In the genomic region with DNA sequence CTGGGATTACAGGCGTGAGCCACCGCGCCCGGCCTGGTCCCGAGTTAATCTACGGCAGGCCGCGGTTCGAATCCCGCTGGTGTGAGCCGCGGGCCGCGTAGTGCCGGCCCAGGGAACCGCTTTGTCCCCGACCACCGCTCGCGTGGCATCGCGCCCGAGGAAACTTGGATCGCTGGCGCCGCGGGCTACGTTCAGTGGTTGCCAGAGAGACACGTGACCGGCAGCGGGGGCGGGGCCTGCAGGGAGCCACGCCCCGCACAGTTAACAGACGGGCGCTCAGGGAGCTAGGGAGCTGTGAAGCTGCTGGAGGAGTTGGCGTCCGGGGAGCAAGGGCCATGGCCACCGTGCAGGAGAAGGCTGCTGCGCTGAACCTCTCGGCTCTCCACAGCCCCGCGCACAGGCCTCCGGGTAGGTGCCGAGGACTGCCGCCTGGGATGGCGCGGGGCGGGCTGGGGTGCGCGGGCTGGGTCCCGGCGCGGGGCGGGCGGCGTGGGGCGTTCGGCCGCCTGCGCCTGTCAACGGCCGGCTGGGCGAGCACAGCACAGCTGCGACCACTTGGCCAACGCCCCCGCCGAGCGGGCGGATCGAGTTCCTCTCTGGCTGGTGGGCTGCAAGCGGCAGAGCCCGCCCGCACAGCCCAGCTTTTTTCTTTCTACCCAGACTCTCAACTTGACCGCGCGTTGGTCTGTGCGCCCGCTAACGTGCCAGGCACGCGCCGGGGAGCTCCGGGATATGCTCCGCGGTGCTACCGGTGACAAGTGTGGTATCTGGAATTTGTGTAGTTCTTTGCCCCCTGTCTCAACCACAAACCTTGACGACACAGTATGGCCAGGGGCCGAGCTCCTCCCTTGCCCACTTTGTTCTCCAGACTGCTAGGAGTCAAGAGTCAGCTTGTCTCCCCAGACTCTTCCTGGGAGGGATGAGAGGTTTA, we compare ENCODE assay signal across 8 cellular contexts. TPM values are rescaled to one million over a fixed set of nuclear protein-coding genes. Genes with fewer than 3 reads are reported as not detected.
DNase-seq lines count a peak whose midpoint lies in the region; ATAC-seq and TF ChIP-seq lines count a peak whose summit lies in the region.

TSS of gene DEPDC7 (plus strand) at position 258 of the 931 bp plus-strand sequence. CDS start at position 336, 78 bp downstream.

- no peaks in the 10 kb centered on the region for H3K36me3 Mint-ChIP-seq in endothelial cell (ENCODE audit: low read depth, unreplicated experiment)

- no peaks in the 10 kb centered on the region for H3K9me3 Mint-ChIP-seq in endothelial cell (ENCODE audit: unreplicated experiment)

- no peak within 1 kb of the TSS for H3K27ac Mint-ChIP-seq in endothelial cell (ENCODE audit: unreplicated experiment)

- H3K4me1 Mint-ChIP-seq in endothelial cell (ENCODE audit: unreplicated experiment), result peaks cover 3% of the 10 kb centered on the region

- TF ChIP-seq CTCF in endothelial cell (IDR thresholded peaks at IDR 0.05; ENCODE audit: unreplicated experiment), result no peak

- H3K4me3 Mint-ChIP-seq in endothelial cell (ENCODE audit: unreplicated experiment), result peak within 1 kb of the TSS; percentile 89

- peak; percentile 66 for ATAC-seq in HG03432 (IDR thresholded peaks at IDR 0.05; ENCODE audit: unreplicated experiment)

- H3K27me3 Mint-ChIP-seq in endothelial cell (ENCODE audit: unreplicated experiment), result peaks cover 11% of the 10 kb centered on the region

- peak; percentile 95 for DNase-seq in Ammon's horn (ENCODE audit: low spot score)
- peak; percentile 40 for DNase-seq in GM19240 (ENCODE audit: insufficient read length, low spot score)
- peak; percentile 93 for DNase-seq in NCI-H748 (lab: John Stamatoyannopoulos, UW; ENCODE audit: unreplicated experiment)
- peak; percentile 59 for DNase-seq in activated CD8-positive, alpha-beta memory T cell treated with anti-CD3 and anti-CD28 coated beads for 4 hours (ENCODE audit: low read depth in 2 of 2)
- DNase-seq in endothelial cell (ENCODE audit: low spot score), result peak; percentile 80
- DNase-seq in mesenteric fat pad (ENCODE audit: low spot score), result peak; percentile 93
- DNase-seq in stimulated activated CD8-positive, alpha-beta memory T cell treated with anti-CD3 and anti-CD28 coated beads, Interleukin-12 subunit alpha, Interleukin-12 subunit beta, amount 100 ng/mL, for 1 hour (ENCODE audit: low read depth), result peak; percentile 66

RNA-seq across cellular contexts. Expression of gene DEPDC7, which starts in this region (rescaled TPM):
- 0.74 TPM for total RNA-seq in endothelial cell (ENCODE audit: unreplicated experiment)
- 0.74 TPM for total RNA-seq in mesenteric fat pad

Comparison
In these comparisons a context has a peak if more than half of its experiments do, and no peak if none do; other contexts are left out.
1. Peak in every context shown above with its lines: DNase-seq and ATAC-seq.
2. Peak in DNase-seq in endothelial cell; RNA of the gene not detected or under 1 TPM.
3. Peak in DNase-seq in mesenteric fat pad; RNA of the gene not detected or under 1 TPM.
4. DNase-seq: peak in every context shown above with its lines; median percentile 95 in Ammon's horn; 93 in NCI-H748; 93 in mesenteric fat pad; 80 in endothelial cell; 66 in stimulated activated CD8-positive, alpha-beta memory T cell treated with anti-CD3 and anti-CD28 coated beads, Interleukin-12 subunit alpha, Interleukin-12 subunit beta, amount 100 ng/mL, for 1 hour; 59 in activated CD8-positive, alpha-beta memory T cell treated with anti-CD3 and anti-CD28 coated beads for 4 hours; 40 in GM19240.